23 cellular contexts compared by ENCODE assay signal in genomic region chr18:53798516-53798915, GRCh38.
DNase-seq lines count a peak whose midpoint lies in the region; ATAC-seq, FAIRE-seq and TF ChIP-seq lines count a peak whose summit lies in the region.
"Had no signal": no experiment of that assay in that cellular context is flagged by ENCODE, and none has a peak within 500 bp of the region (broad histone marks: within the 10 kb centered on the region; RNA-seq: fewer than 3 reads in every experiment).

No MANE protein-coding gene starts in this region.

- no peak overlapping the region for H3K9ac ChIP-seq in astrocyte (ENCODE audit: low read length)

- H3K36me3 ChIP-seq in astrocyte (ENCODE audit: insufficient read depth, low read length) (no peaks in the 10 kb centered on the region), vagina (no peaks in the 10 kb centered on the region)
- H3K36me3 ChIP-seq: SJSA1 had no signal

- no peak overlapping the region for H2AFZ ChIP-seq in astrocyte (ENCODE audit: low read depth, low read length)

- H3K27ac ChIP-seq in astrocyte (ENCODE audit: low read depth, low read length) = no peak overlapping the region
- peak overlapping the region; percentile 38 for H3K27ac ChIP-seq in vagina
- H3K27ac ChIP-seq: C4-2B, SJSA1 had no signal

- H3K27me3 Mint-ChIP-seq in astrocyte (ENCODE audit: low read depth, unreplicated experiment) = no peaks in the 10 kb centered on the region
- H3K27me3 Mint-ChIP-seq in stimulated activated naive B cell treated with anti-CD40 and anti-IgM and Interleukin-4, amounts not matched to agents 10 μg/mL and 1 μg/mL and 100 μg/mL, for 72 hours = no peaks in the 10 kb centered on the region
- H3K27me3 Mint-ChIP-seq: B cell; CD8-positive, alpha-beta memory T cell had no signal

- no peak for ATAC-seq in stimulated activated naive B cell treated with anti-CD40 and anti-IgM and Interleukin-4, amounts not matched to agents 10 μg/mL and 1 μg/mL and 100 μg/mL, for 72 hours (replicated peaks)

- FAIRE-seq in astrocyte (lab: Jason Lieb, UNC) = no peak
- FAIRE-seq: A204.1, GM12892, HTR-8/SVneo had no signal

- TF ChIP-seq CTCF in astrocyte (IDR thresholded peaks at IDR 0.05; ENCODE audit: insufficient read depth, low read depth, low read length) (no peak), fibroblast of pulmonary artery (IDR thresholded peaks at IDR 0.05; ENCODE audit: low read length, missing control alignments) (no peak), vagina (IDR thresholded peaks at IDR 0.05) (no peak)

- TF ChIP-seq POLR2A in vagina (IDR thresholded peaks at IDR 0.05) = no peak

- DNase-seq in GM03348 (ENCODE audit: low spot score) (peak; percentile 13), astrocyte (ENCODE audit: low read depth) (peak; percentile 66), fibroblast of pulmonary artery (ENCODE audit: low read depth) (peak; percentile 7), vagina (ENCODE audit: extremely low spot score in 2 of 2) (no peak), globus pallidus (ENCODE audit: low spot score) (no peak), hepatic stellate cell (ENCODE audit: low spot score) (no peak)
- DNase-seq in stimulated activated naive B cell treated with anti-CD40 and anti-IgM and Interleukin-4, amounts not matched to agents 10 μg/mL and 1 μg/mL and 100 μg/mL, for 72 hours = no peak
- DNase-seq: CD8-positive, alpha-beta memory T cell; DMS79 treated with DMSO at 0.1 percent for 48 hours; GF-D8; H9; KBM-7; MM.1S; NCI-H2029; NCI-H446; NCI-H524 treated with DMSO at 0.1 percent for 48 hours; NCI-H774 had no signal

- H3K9me3 Mint-ChIP-seq in astrocyte (ENCODE audit: unreplicated experiment) = peaks cover 4% of the 10 kb centered on the region
- H3K9me3 Mint-ChIP-seq in stimulated activated naive B cell treated with anti-CD40 and anti-IgM and Interleukin-4, amounts not matched to agents 10 μg/mL and 1 μg/mL and 100 μg/mL, for 72 hours = peaks cover 0 to 6% of the 10 kb centered on the region in 2 donors

- H3K4me1 ChIP-seq in astrocyte (ENCODE audit: insufficient read depth, low read length) (peaks cover 14% of the 10 kb centered on the region), vagina (no peaks in the 10 kb centered on the region)

- no peaks in the 10 kb centered on the region for H3K36me3 Mint-ChIP-seq in astrocyte (ENCODE audit: low read depth, unreplicated experiment)
- no peaks in the 10 kb centered on the region for H3K36me3 Mint-ChIP-seq in stimulated activated naive B cell treated with anti-CD40 and anti-IgM and Interleukin-4, amounts not matched to agents 10 μg/mL and 1 μg/mL and 100 μg/mL, for 72 hours
- H3K36me3 Mint-ChIP-seq: CD8-positive, alpha-beta memory T cell had no signal

- H3K9me3 ChIP-seq in astrocyte (ENCODE audit: insufficient read depth, low read depth, low read length) = no peaks in the 10 kb centered on the region
- H3K9me3 ChIP-seq in vagina = no peaks in the 10 kb centered on the region
- H3K9me3 ChIP-seq: SJSA1 had no signal

- intact Hi-C loops in vagina (cut with DNase I) = no loop called here

- H3K27me3 ChIP-seq in astrocyte (ENCODE audit: insufficient read depth, low read length) (no peaks in the 10 kb centered on the region), vagina (no peaks in the 10 kb centered on the region)
- H3K27me3 ChIP-seq: SJSA1 had no signal

- H3K4me1 Mint-ChIP-seq in astrocyte (ENCODE audit: low read depth, unreplicated experiment) = peaks cover 27% of the 10 kb centered on the region
- no peaks in the 10 kb centered on the region for H3K4me1 Mint-ChIP-seq in stimulated activated naive B cell treated with anti-CD40 and anti-IgM and Interleukin-4, amounts not matched to agents 10 μg/mL and 1 μg/mL and 100 μg/mL, for 72 hours
- H3K4me1 Mint-ChIP-seq: B cell; CD8-positive, alpha-beta memory T cell had no signal

- peak overlapping the region; percentile 25 for H3K4me3 Mint-ChIP-seq in astrocyte (ENCODE audit: unreplicated experiment)
- H3K4me3 Mint-ChIP-seq in stimulated activated naive B cell treated with anti-CD40 and anti-IgM and Interleukin-4, amounts not matched to agents 10 μg/mL and 1 μg/mL and 100 μg/mL, for 72 hours = no peak overlapping the region
- H3K4me3 Mint-ChIP-seq: B cell; CD8-positive, alpha-beta memory T cell; H9 had no signal

- H3K4me3 ChIP-seq in astrocyte (ENCODE audit: insufficient read depth, low read depth, low read length) (no peak overlapping the region), fibroblast of pulmonary artery (replicated peaks; ENCODE audit: low read depth, low read length) (no peak overlapping the region), vagina (no peak overlapping the region)
- H3K4me3 ChIP-seq: SJSA1 had no signal

- H3K79me2 ChIP-seq in astrocyte (ENCODE audit: insufficient read depth, low read length) = no peaks in the 10 kb centered on the region

- H3K4me2 ChIP-seq in astrocyte (ENCODE audit: low read length) = no peak overlapping the region

- H4K20me1 ChIP-seq in astrocyte (ENCODE audit: insufficient read depth, low read length) = no peaks in the 10 kb centered on the region

- peak overlapping the region; percentile 43 for H3K27ac Mint-ChIP-seq in astrocyte (ENCODE audit: unreplicated experiment)
- H3K27ac Mint-ChIP-seq in stimulated activated naive B cell treated with anti-CD40 and anti-IgM and Interleukin-4, amounts not matched to agents 10 μg/mL and 1 μg/mL and 100 μg/mL, for 72 hours = no peak overlapping the region
- H3K27ac Mint-ChIP-seq: B cell; CD8-positive, alpha-beta memory T cell had no signal

Comparison
In these comparisons a context has a peak if more than half of its experiments do, and no peak if none do; other contexts are left out.
1. DNase-seq: peak in GM03348 (single experiment), astrocyte (single experiment) and fibroblast of pulmonary artery (single experiment); none in vagina (0 of 2), globus pallidus (single experiment), hepatic stellate cell (single experiment) and stimulated activated naive B cell treated with anti-CD40 and anti-IgM and Interleukin-4, amounts not matched to agents 10 μg/mL and 1 μg/mL and 100 μg/mL, for 72 hours (single experiment).